ENCODE assay signal across 1 cellular context in genomic region chr4:87422104-87423052, GRCh38.
TF ChIP-seq lines count a peak whose summit lies in the region.

Gene NUDT9, plus strand, starts transcription at chr4:87422573. Its CDS starts 333 bp downstream, at chr4:87422906.

TF ChIP-seq in HepG2, 621 proteins besides CTCF, POLR2A, EP300 and RAD21 (continued from another document and continues in another):
- TF ChIP-seq PAX8 (CRISPR knock-in tag; IDR thresholded peaks at IDR 0.05; ENCODE audit: borderline replicate concordance) (peak; percentile 82; the same call in 1 of the 2 replicates), GABPB1 (CRISPR knock-in tag; IDR thresholded peaks at IDR 0.05) (peak; percentile 85), KLF16 (CRISPR knock-in tag; IDR thresholded peaks at IDR 0.05) (peak in 1 of 2 experiments; percentile 86; a peak in 2 of 4 replicates), SRF (IDR thresholded peaks at IDR 0.05; ENCODE audit: low read depth, low read length) (no peak), ZNF782 (CRISPR knock-in tag; IDR thresholded peaks at IDR 0.05; ENCODE audit: borderline replicate concordance) (peak; percentile 86), MAFK (conservative IDR thresholded peaks at IDR 0.05 in 1 of 2, IDR thresholded peaks at IDR 0.05 in 1 of 2; ENCODE audit: low read length in 2 of 2) (no peak), PAXIP1 (CRISPR knock-in tag; conservative IDR thresholded peaks at IDR 0.05) (peak; percentile 59), SKI (IDR thresholded peaks at IDR 0.05; ENCODE audit: partially characterized antibody) (peak; percentile 22), ZNF33A (CRISPR knock-in tag; IDR thresholded peaks at IDR 0.05; ENCODE audit: borderline replicate concordance) (0 out of 2 replicates have a peak, but pooled peaks have one; percentile 40), NAIF1 (CRISPR knock-in tag; IDR thresholded peaks at IDR 0.05; ENCODE audit: borderline replicate concordance) (peak; percentile 95), ZNF17 (CRISPR knock-in tag; IDR thresholded peaks at IDR 0.05) (no peak), GFI1 (CRISPR knock-in tag; IDR thresholded peaks at IDR 0.05; ENCODE audit: borderline replicate concordance) (peak; percentile 92), ZNF468 (CRISPR knock-in tag; IDR thresholded peaks at IDR 0.05) (no peak), ZBTB26 (CRISPR knock-in tag; IDR thresholded peaks at IDR 0.05; ENCODE audit: borderline replicate concordance) (peak; percentile 98), ZBTB3 (CRISPR knock-in tag; IDR thresholded peaks at IDR 0.05; ENCODE audit: borderline replicate concordance, low read depth) (no peak), ATF2 (CRISPR knock-in tag; IDR thresholded peaks at IDR 0.05) (no peak; the same call in 1 of the 2 replicates), ZNF296 (CRISPR knock-in tag; conservative IDR thresholded peaks at IDR 0.05) (no peak), FOXM1 (CRISPR knock-in tag; IDR thresholded peaks at IDR 0.05) (no peak), ZNF792 (CRISPR knock-in tag; IDR thresholded peaks at IDR 0.05) (no peak), MYPOP (CRISPR knock-in tag; IDR thresholded peaks at IDR 0.05) (peak; percentile 89), MEF2D (CRISPR knock-in tag; IDR thresholded peaks at IDR 0.05) (peak; percentile 45; the same call in 1 of the 2 replicates), ZNF746 (CRISPR knock-in tag; IDR thresholded peaks at IDR 0.05) (peak; percentile 38; the same call in 1 of the 2 replicates), ZMYM3 (CRISPR knock-in tag; IDR thresholded peaks at IDR 0.05) (peak; percentile 81; the same call in 1 of the 2 replicates), SUZ12 (IDR thresholded peaks at IDR 0.05; ENCODE audit: low read depth, low read length) (no peak), ZNF503 (CRISPR knock-in tag; IDR thresholded peaks at IDR 0.05) (peak; percentile 86), TERF1 (CRISPR knock-in tag; IDR thresholded peaks at IDR 0.05) (0 out of 2 replicates have a peak, but pooled peaks have one; percentile 62), NBN (conservative IDR thresholded peaks at IDR 0.05) (no peak), STAT5B (CRISPR knock-in tag; IDR thresholded peaks at IDR 0.05) (no peak), TFDP1 (CRISPR knock-in tag; IDR thresholded peaks at IDR 0.05; ENCODE audit: borderline replicate concordance) (peak; percentile 88; the same call in 1 of the 2 replicates), MED8 (CRISPR knock-in tag; IDR thresholded peaks at IDR 0.05; ENCODE audit: insufficient replicate concordance) (peak; percentile 63), THAP11 (CRISPR knock-in tag; IDR thresholded peaks at IDR 0.05) (peak; percentile 93), HOXA9 (CRISPR knock-in tag; IDR thresholded peaks at IDR 0.05; ENCODE audit: borderline replicate concordance) (no peak), RXRA (CRISPR knock-in tag; IDR thresholded peaks at IDR 0.05) (peak; percentile 64), CBX5 (CRISPR knock-in tag; IDR thresholded peaks at IDR 0.05; ENCODE audit: borderline replicate concordance) (0 out of 2 replicates have a peak, but pooled peaks have one; percentile 21), TEAD3 (CRISPR knock-in tag; optimal IDR thresholded peaks at IDR 0.05; ENCODE audit: borderline replicate concordance) (no peak), WIZ (CRISPR knock-in tag; IDR thresholded peaks at IDR 0.05) (no peak), HOXA5 (CRISPR knock-in tag; IDR thresholded peaks at IDR 0.05) (peak; percentile 85), PHF21A (CRISPR knock-in tag; IDR thresholded peaks at IDR 0.05) (peak; percentile 75; the same call in 1 of the 2 replicates), TFDP2 (CRISPR knock-in tag; IDR thresholded peaks at IDR 0.05) (peak; percentile 91), ZNF34 (CRISPR knock-in tag; IDR thresholded peaks at IDR 0.05; ENCODE audit: borderline replicate concordance) (0 out of 2 replicates have a peak, but pooled peaks have one; percentile 73), MIER3 (CRISPR knock-in tag; IDR thresholded peaks at IDR 0.05; ENCODE audit: borderline replicate concordance) (peak; percentile 66; the same call in 1 of the 2 replicates), GATAD2A (CRISPR knock-in tag; IDR thresholded peaks at IDR 0.05) (peak; percentile 60)
- TF ChIP-seq, protein P1, sequence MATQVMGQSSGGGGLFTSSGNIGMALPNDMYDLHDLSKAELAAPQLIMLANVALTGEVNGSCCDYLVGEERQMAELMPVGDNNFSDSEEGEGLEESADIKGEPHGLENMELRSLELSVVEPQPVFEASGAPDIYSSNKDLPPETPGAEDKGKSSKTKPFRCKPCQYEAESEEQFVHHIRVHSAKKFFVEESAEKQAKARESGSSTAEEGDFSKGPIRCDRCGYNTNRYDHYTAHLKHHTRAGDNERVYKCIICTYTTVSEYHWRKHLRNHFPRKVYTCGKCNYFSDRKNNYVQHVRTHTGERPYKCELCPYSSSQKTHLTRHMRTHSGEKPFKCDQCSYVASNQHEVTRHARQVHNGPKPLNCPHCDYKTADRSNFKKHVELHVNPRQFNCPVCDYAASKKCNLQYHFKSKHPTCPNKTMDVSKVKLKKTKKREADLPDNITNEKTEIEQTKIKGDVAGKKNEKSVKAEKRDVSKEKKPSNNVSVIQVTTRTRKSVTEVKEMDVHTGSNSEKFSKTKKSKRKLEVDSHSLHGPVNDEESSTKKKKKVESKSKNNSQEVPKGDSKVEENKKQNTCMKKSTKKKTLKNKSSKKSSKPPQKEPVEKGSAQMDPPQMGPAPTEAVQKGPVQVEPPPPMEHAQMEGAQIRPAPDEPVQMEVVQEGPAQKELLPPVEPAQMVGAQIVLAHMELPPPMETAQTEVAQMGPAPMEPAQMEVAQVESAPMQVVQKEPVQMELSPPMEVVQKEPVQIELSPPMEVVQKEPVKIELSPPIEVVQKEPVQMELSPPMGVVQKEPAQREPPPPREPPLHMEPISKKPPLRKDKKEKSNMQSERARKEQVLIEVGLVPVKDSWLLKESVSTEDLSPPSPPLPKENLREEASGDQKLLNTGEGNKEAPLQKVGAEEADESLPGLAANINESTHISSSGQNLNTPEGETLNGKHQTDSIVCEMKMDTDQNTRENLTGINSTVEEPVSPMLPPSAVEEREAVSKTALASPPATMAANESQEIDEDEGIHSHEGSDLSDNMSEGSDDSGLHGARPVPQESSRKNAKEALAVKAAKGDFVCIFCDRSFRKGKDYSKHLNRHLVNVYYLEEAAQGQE (IDR thresholded peaks at IDR 0.05; ENCODE audit: borderline replicate concordance in 1 of 2, low read depth in 1 of 2, low read length in 2 of 2) = no peak
- TF ChIP-seq, protein P2, sequence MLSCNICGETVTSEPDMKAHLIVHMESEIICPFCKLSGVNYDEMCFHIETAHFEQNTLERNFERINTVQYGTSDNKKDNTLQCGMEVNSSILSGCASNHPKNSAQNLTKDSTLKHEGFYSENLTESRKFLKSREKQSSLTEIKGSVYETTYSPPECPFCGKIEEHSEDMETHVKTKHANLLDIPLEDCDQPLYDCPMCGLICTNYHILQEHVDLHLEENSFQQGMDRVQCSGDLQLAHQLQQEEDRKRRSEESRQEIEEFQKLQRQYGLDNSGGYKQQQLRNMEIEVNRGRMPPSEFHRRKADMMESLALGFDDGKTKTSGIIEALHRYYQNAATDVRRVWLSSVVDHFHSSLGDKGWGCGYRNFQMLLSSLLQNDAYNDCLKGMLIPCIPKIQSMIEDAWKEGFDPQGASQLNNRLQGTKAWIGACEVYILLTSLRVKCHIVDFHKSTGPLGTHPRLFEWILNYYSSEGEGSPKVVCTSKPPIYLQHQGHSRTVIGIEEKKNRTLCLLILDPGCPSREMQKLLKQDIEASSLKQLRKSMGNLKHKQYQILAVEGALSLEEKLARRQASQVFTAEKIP (CRISPR knock-in tag; IDR thresholded peaks at IDR 0.05; ENCODE audit: borderline replicate concordance) = no peak
- TF ChIP-seq, protein P3, sequence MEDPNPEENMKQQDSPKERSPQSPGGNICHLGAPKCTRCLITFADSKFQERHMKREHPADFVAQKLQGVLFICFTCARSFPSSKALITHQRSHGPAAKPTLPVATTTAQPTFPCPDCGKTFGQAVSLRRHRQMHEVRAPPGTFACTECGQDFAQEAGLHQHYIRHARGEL (CRISPR knock-in tag; IDR thresholded peaks at IDR 0.05) = no peak
